Comparison of ENCODE assay signal across 9 cellular contexts in the genomic region with DNA sequence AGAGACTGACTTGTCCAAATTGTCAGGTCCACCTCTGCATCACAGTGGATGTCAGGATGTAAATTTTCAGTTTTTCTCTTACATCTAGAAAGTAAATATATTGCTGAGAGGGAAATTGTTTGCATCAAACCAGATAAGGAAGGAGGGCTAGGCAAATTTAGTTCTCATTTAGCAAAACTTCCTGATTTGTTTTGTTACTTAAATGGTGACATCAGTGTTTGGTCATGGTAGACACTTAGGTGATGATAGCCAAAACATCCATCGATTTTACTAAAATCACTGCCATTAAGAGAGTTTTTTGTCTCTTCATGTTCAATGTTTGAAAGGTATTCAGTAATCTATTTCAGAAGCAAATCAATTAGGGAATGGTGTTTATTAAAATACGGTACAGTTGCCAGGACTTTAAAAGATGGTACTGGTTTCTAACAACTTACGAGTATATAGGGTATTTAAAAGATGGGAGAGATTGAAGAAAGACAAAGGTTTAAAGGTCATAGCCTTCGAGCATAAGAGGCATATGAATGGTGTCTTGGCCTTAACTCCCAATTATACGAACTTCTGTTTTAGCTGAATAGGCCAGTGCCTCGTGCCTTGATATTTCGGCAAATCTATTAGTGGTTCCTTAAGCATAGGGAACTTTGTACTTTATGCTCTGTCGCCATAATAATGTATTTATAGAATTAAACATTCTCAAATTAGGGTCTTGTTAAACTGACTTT. TPM values are rescaled to one million over a fixed set of nuclear protein-coding genes. Genes with fewer than 3 reads are reported as not detected.
DNase-seq lines count a peak whose midpoint lies in the region; ATAC-seq, FAIRE-seq and TF ChIP-seq lines count a peak whose summit lies in the region.
"Had no signal": no experiment of that assay in that cellular context is flagged by ENCODE, and none has a peak within 500 bp of the region (broad histone marks: within the 10 kb centered on the region; RNA-seq: fewer than 3 reads in every experiment).

No MANE protein-coding gene starts in this region.

- H3K4me3 ChIP-seq in GM12864 (ENCODE audit: low read depth, low read length) (peak overlapping the region; percentile 94), RWPE2 (ENCODE audit: severe bottlenecking) (peak overlapping the region; percentile 75), endothelial cell of umbilical vein (replicated peaks in 1 of 3; ENCODE audit: insufficient read depth in 1 of 3, low read depth in 1 of 3, low read length in 3 of 3) (peak overlapping the region in 2 of 3 experiments; percentile 51 to 97), gastrocnemius medialis (peak overlapping the region; percentile 79 to 94 (median 87)), lower leg skin (ENCODE audit: low read depth, poor library complexity, severe bottlenecking) (no peak overlapping the region)

- 80 to 90% methylated on average over 8 of the region's 8 CpGs for WGBS in lower leg skin, 2 donors

- H3K9me3 ChIP-seq in RWPE2 (ENCODE audit: severe bottlenecking), result no peaks in the 10 kb centered on the region
- no peaks in the 10 kb centered on the region for H3K9me3 ChIP-seq in endothelial cell of umbilical vein (replicated peaks; ENCODE audit: control insufficient read depth, insufficient read depth, low read length)
- H3K9me3 ChIP-seq in gastrocnemius medialis, result no peaks in the 10 kb centered on the region

- H4K20me1 ChIP-seq in endothelial cell of umbilical vein (replicated peaks; ENCODE audit: control insufficient read depth, extremely low read depth, insufficient read depth, low read length), result peaks cover 3% of the 10 kb centered on the region

- CTCF ChIA-PET in endothelial cell of umbilical vein (lab: Charles Lee), result interaction anchor here (0.7 to 10.6 kb wide), 12 partner anchors 9 to 210 kb away, joined by 3 to 319 read pairs (median 7); no protein-coding TSS in a partner anchor

- peak overlapping the region; percentile 95 for H3K4me2 ChIP-seq in endothelial cell of umbilical vein (ENCODE audit: insufficient read depth, low read length)

- no peak for ATAC-seq in RWPE2 (ENCODE audit: low read depth)
- no peak for ATAC-seq in gastrocnemius medialis

- H2AFZ ChIP-seq in endothelial cell of umbilical vein (ENCODE audit: low read depth, low read length), result no peak overlapping the region

- TF ChIP-seq CTCF in GM12864 (IDR thresholded peaks at IDR 0.05; ENCODE audit: low read depth, low read length, missing control alignments) (no peak), RWPE2 (IDR thresholded peaks at IDR 0.05; ENCODE audit: poor library complexity, severe bottlenecking) (no peak), endothelial cell of umbilical vein (IDR thresholded peaks at IDR 0.05; ENCODE audit: extremely low read depth in 1 of 2, insufficient read depth in 1 of 2, low read depth in 1 of 2, low read length in 2 of 2) (no peak), gastrocnemius medialis (IDR thresholded peaks at IDR 0.05 in 4 of 5, conservative IDR thresholded peaks at IDR 0.05 in 1 of 5) (no peak), lower leg skin (IDR thresholded peaks at IDR 0.05) (no peak), mesothelial cell of epicardium (IDR thresholded peaks at IDR 0.05; ENCODE audit: unreplicated experiment) (no peak)

- POLR2A ChIA-PET in endothelial cell of umbilical vein (lab: Charles Lee), result interaction anchor here (0.7 to 5.0 kb wide), 10 partner anchors 14 to 205 kb away, joined by 3 to 114 read pairs (median 6); a partner anchor contains a TSS

- H3K9ac ChIP-seq in endothelial cell of umbilical vein (replicated peaks; ENCODE audit: extremely low read depth, insufficient read depth, low read length), result peak overlapping the region; percentile 60

- dilution Hi-C loops in endothelial cell of umbilical vein (cut with MboI; ENCODE audit: extremely low pct_ligation_motif_present, low sequenced_read_pairs), result no loop called here

- in situ Hi-C loops in gastrocnemius medialis (cut with MboI; ENCODE audit: low sequenced_read_pairs in 4 of 4), result no loop called here

- H3K27ac Mint-ChIP-seq in mesothelial cell of epicardium, result no peak overlapping the region

- peaks cover 53% of the 10 kb centered on the region for H3K4me1 Mint-ChIP-seq in mesothelial cell of epicardium

- H3K36me3 Mint-ChIP-seq in mesothelial cell of epicardium, result peaks cover 1% of the 10 kb centered on the region

- H3K27me3 ChIP-seq in RWPE2 (ENCODE audit: insufficient read depth, poor library complexity, severe bottlenecking) (no peaks in the 10 kb centered on the region), endothelial cell of umbilical vein (ENCODE audit: control insufficient read depth in 2 of 2, insufficient read depth in 2 of 2, low read length in 2 of 2) (no peaks in the 10 kb centered on the region), gastrocnemius medialis (no peaks in the 10 kb centered on the region)

- H3K27ac ChIP-seq in RWPE2 (ENCODE audit: poor library complexity, severe bottlenecking) (peak overlapping the region; percentile 97), endothelial cell of umbilical vein (ENCODE audit: insufficient read depth, low read depth, low read length) (no peak overlapping the region), gastrocnemius medialis (peak overlapping the region; percentile 89 to 97 (median 96))

- H3K4me3 Mint-ChIP-seq in mesothelial cell of epicardium, result no peak overlapping the region

- H3K27me3 Mint-ChIP-seq in mesothelial cell of epicardium (ENCODE audit: low read depth), result no peaks in the 10 kb centered on the region

- no TSS peak for BruUV-seq in endothelial cell of umbilical vein (replicated peaks; lab: Mats Ljungman, UMichigan)

- intact Hi-C loops in endothelial cell of umbilical vein (cut with micrococcal nuclease) (loop anchor here (2.0 kb wide), 1 partner anchor 1299 kb away; a partner anchor contains a TSS), gastrocnemius medialis (cut with DNase I; ENCODE audit: low total_unique reads) (no loop called here), lower leg skin (cut with DNase I; ENCODE audit: low total_unique reads) (no loop called here)

- H3K79me2 ChIP-seq in endothelial cell of umbilical vein (ENCODE audit: control insufficient read depth, insufficient read depth, low read length), result peaks cover 44% of the 10 kb centered on the region

- H3K36me3 ChIP-seq in RWPE2 (ENCODE audit: low read depth) (peaks cover 53% of the 10 kb centered on the region), endothelial cell of umbilical vein (ENCODE audit: control insufficient read depth in 2 of 2, extremely low read depth in 1 of 2, insufficient read depth in 2 of 2, low read length in 2 of 2) (peaks cover 0 to 7% of the 10 kb centered on the region in 2 experiments), gastrocnemius medialis (peaks cover 0 to 3% of the 10 kb centered on the region in 2 donors)

- no peak for DNase-seq in GM12864 (ENCODE audit: low read depth)
- DNase-seq in RWPE2 (ENCODE audit: low spot score), result no peak
- no peak for DNase-seq in endothelial cell of umbilical vein (ENCODE audit: low read depth, low spot score)
- DNase-seq in gastrocnemius medialis, result no peak
- DNase-seq in lower leg skin (ENCODE audit: low spot score in 2 of 2), result no peak
- DNase-seq in NCI-H1930 (lab: John Stamatoyannopoulos, UW), result no peak
- no peak for DNase-seq in NCI-H1694 treated with DMSO at 0.1 percent for 48 hours (lab: John Stamatoyannopoulos, UW)
- DNase-seq in mesothelial cell of epicardium (ENCODE audit: low spot score in 2 of 2, unreplicated experiment in 2 of 2), result no peak
- DNase-seq: stimulated activated CD4-positive, alpha-beta T cell treated with anti-CD3 and anti-CD28 coated beads, Interleukin-2, amount 100 ng/mL, for 48 hours had no signal

- no peaks in the 10 kb centered on the region for H3K9me1 ChIP-seq in endothelial cell of umbilical vein (replicated peaks; ENCODE audit: control insufficient read depth, extremely low read depth, insufficient read depth, low read length)

- no peak for TF ChIP-seq POLR2A in endothelial cell of umbilical vein (IDR thresholded peaks at IDR 0.05; ENCODE audit: low read depth, low read length)
- TF ChIP-seq POLR2A in gastrocnemius medialis (IDR thresholded peaks at IDR 0.05), result no peak
- no peak for TF ChIP-seq POLR2A in lower leg skin (IDR thresholded peaks at IDR 0.05)

- FAIRE-seq in endothelial cell of umbilical vein (lab: Jason Lieb, UNC), result no peak

- H3K4me1 ChIP-seq in RWPE2 (ENCODE audit: insufficient read depth, poor library complexity, severe bottlenecking) (peaks cover 30% of the 10 kb centered on the region), endothelial cell of umbilical vein (ENCODE audit: control insufficient read depth, extremely low read depth, insufficient read depth, low read length) (peaks cover 21% of the 10 kb centered on the region), gastrocnemius medialis (peaks cover 40 to 62% of the 10 kb centered on the region in 2 donors)

- no peaks in the 10 kb centered on the region for H3K9me3 Mint-ChIP-seq in mesothelial cell of epicardium

TF ChIP-seq in endothelial cell of umbilical vein, 7 proteins besides CTCF, POLR2A, EP300 and RAD21 (continues in another document):
- no peak for TF ChIP-seq POLR2AphosphoS5 (IDR thresholded peaks at IDR 0.05; ENCODE audit: insufficient read depth, low read depth, low read length)
- no peak for TF ChIP-seq FOS (IDR thresholded peaks at IDR 0.05; ENCODE audit: borderline replicate concordance, insufficient read depth, low read length)

RNA-seq across cellular contexts. Expression of a gene that starts 3.0 kb away (rescaled TPM):
- total RNA-seq in endothelial cell of umbilical vein (14.4 and 14.9 TPM in 2 replicates), gastrocnemius medialis (10 to 100 TPM; 18.7 to 39.8 (median 26.1) TPM), lower leg skin (10 to 100 TPM; 36.7 to 53.4 (median 48.3) TPM), mesothelial cell of epicardium (12.9 to 14.1 TPM (median 13.4 TPM) in 3 replicates)
- polyA plus RNA-seq in endothelial cell of umbilical vein, result 5.0 and 6.6 TPM in 2 replicates
- 4.1 and 4.9 TPM in 2 replicates for polyA plus RNA-seq in endothelial cell of umbilical vein (2011; cell fraction: cytosol; rRNA removed)
- 4.7 and 5.1 TPM in 2 replicates for polyA plus RNA-seq in endothelial cell of umbilical vein (2011; cell fraction: nucleus; rRNA removed)
- polyA plus RNA-seq in endothelial cell of umbilical vein (2012), result 9.1 and 9.2 TPM in 2 replicates
- polyA minus RNA-seq in endothelial cell of umbilical vein, result 5.8 and 6.9 TPM in 2 replicates
- polyA minus RNA-seq in endothelial cell of umbilical vein (2011; cell fraction: cytosol; rRNA and poly(A)+ RNA removed), result 9.5 TPM
- polyA minus RNA-seq in endothelial cell of umbilical vein (2011; cell fraction: nucleus; rRNA and poly(A)+ RNA removed), result 4.0 and 6.2 TPM in 2 replicates

RNA-seq across cellular contexts. Expression of a gene that starts 57.7 kb away (rescaled TPM):
- 1.1 and 1.3 TPM in 2 replicates for total RNA-seq in endothelial cell of umbilical vein
- 1.5 and 2.5 TPM in 2 replicates for polyA plus RNA-seq in endothelial cell of umbilical vein
- polyA plus RNA-seq in endothelial cell of umbilical vein (2011; cell fraction: cytosol; rRNA removed), result 1.3 and 1.9 TPM in 2 replicates
- 0.84 and 0.93 TPM in 2 replicates for polyA plus RNA-seq in endothelial cell of umbilical vein (2011; cell fraction: nucleus; rRNA removed)
- polyA plus RNA-seq in endothelial cell of umbilical vein (2012), result 0.67 and 0.83 TPM in 2 replicates
- 2.9 and 5.4 TPM in 2 replicates for polyA minus RNA-seq in endothelial cell of umbilical vein
- polyA minus RNA-seq in endothelial cell of umbilical vein (2011; cell fraction: cytosol; rRNA and poly(A)+ RNA removed), result 5.5 TPM
- polyA minus RNA-seq in endothelial cell of umbilical vein (2011; cell fraction: nucleus; rRNA and poly(A)+ RNA removed), result 1.3 and 1.9 TPM in 2 replicates
- total RNA-seq in gastrocnemius medialis, result 1 to 10 TPM; 1.6 to 3.5 (median 3.0) TPM
- 10 to 100 TPM; 13.2 to 18.6 (median 16.3) TPM for total RNA-seq in lower leg skin
- total RNA-seq in mesothelial cell of epicardium, result 4.2 to 5.5 TPM (median 4.7 TPM) in 3 replicates
